ENCODE assay signal across 1 cellular context in the genomic region with DNA sequence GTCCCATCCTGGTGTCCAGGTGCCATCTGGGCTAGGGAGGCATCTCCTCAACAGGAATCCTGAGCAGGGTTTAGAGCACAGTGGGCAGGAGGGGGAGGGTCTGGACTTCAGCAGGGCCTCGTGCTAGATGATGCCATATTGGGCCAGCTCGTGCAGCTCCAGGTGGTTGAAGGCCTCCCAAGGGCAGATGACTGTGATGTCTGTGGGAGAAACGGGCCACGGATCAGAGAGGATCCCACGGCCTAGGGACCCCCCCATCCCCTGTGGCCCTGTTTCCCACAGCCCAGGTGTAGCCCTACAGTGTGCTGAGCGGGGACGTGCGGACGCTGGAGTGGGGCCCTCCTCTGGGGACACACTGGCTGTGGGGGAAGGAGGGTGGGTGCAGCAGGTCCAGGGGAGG.
TF ChIP-seq lines count a peak whose summit lies in the region.

No MANE protein-coding gene starts in this region.

TF ChIP-seq in HepG2, 621 proteins besides CTCF, POLR2A, EP300 and RAD21:
- TF ChIP-seq ARNT2 (CRISPR knock-in tag; IDR thresholded peaks at IDR 0.05; ENCODE audit: low read depth) (0 out of 2 replicates have a peak, but pooled peaks have one; percentile 19), CENPT (CRISPR knock-in tag; IDR thresholded peaks at IDR 0.05; ENCODE audit: low read depth) (no peak), JUN (CRISPR knock-in tag; IDR thresholded peaks at IDR 0.05) (0 out of 2 replicates have a peak, but pooled peaks have one; percentile 15), PCBP1 (IDR thresholded peaks at IDR 0.05; ENCODE audit: borderline replicate concordance, low read depth, low read length) (no peak), GABPB1 (CRISPR knock-in tag; IDR thresholded peaks at IDR 0.05) (no peak; the same call in 1 of the 2 replicates), CHCHD3 (CRISPR knock-in tag; IDR thresholded peaks at IDR 0.05) (0 out of 2 replicates have a peak, but pooled peaks have one; percentile 48), ZNF225 (CRISPR knock-in tag; IDR thresholded peaks at IDR 0.05) (0 out of 2 replicates have a peak, but pooled peaks have one; percentile 12), ZNF44 (CRISPR knock-in tag; IDR thresholded peaks at IDR 0.05) (no peak), ZNF780A (CRISPR knock-in tag; IDR thresholded peaks at IDR 0.05) (no peak), SALL1 (CRISPR knock-in tag; IDR thresholded peaks at IDR 0.05) (peak; percentile 31; the same call in 1 of the 2 replicates), ZFX (CRISPR knock-in tag; IDR thresholded peaks at IDR 0.05; ENCODE audit: low read depth) (0 out of 2 replicates have a peak, but pooled peaks have one; percentile 21)
- TF ChIP-seq, protein P1, sequence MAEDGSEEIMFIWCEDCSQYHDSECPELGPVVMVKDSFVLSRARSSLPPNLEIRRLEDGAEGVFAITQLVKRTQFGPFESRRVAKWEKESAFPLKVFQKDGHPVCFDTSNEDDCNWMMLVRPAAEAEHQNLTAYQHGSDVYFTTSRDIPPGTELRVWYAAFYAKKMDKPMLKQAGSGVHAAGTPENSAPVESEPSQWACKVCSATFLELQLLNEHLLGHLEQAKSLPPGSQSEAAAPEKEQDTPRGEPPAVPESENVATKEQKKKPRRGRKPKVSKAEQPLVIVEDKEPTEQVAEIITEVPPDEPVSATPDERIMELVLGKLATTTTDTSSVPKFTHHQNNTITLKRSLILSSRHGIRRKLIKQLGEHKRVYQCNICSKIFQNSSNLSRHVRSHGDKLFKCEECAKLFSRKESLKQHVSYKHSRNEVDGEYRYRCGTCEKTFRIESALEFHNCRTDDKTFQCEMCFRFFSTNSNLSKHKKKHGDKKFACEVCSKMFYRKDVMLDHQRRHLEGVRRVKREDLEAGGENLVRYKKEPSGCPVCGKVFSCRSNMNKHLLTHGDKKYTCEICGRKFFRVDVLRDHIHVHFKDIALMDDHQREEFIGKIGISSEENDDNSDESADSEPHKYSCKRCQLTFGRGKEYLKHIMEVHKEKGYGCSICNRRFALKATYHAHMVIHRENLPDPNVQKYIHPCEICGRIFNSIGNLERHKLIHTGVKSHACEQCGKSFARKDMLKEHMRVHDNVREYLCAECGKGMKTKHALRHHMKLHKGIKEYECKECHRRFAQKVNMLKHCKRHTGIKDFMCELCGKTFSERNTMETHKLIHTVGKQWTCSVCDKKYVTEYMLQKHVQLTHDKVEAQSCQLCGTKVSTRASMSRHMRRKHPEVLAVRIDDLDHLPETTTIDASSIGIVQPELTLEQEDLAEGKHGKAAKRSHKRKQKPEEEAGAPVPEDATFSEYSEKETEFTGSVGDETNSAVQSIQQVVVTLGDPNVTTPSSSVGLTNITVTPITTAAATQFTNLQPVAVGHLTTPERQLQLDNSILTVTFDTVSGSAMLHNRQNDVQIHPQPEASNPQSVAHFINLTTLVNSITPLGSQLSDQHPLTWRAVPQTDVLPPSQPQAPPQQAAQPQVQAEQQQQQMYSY (CRISPR knock-in tag; IDR thresholded peaks at IDR 0.05), result no peak
- TF ChIP-seq, protein P2, sequence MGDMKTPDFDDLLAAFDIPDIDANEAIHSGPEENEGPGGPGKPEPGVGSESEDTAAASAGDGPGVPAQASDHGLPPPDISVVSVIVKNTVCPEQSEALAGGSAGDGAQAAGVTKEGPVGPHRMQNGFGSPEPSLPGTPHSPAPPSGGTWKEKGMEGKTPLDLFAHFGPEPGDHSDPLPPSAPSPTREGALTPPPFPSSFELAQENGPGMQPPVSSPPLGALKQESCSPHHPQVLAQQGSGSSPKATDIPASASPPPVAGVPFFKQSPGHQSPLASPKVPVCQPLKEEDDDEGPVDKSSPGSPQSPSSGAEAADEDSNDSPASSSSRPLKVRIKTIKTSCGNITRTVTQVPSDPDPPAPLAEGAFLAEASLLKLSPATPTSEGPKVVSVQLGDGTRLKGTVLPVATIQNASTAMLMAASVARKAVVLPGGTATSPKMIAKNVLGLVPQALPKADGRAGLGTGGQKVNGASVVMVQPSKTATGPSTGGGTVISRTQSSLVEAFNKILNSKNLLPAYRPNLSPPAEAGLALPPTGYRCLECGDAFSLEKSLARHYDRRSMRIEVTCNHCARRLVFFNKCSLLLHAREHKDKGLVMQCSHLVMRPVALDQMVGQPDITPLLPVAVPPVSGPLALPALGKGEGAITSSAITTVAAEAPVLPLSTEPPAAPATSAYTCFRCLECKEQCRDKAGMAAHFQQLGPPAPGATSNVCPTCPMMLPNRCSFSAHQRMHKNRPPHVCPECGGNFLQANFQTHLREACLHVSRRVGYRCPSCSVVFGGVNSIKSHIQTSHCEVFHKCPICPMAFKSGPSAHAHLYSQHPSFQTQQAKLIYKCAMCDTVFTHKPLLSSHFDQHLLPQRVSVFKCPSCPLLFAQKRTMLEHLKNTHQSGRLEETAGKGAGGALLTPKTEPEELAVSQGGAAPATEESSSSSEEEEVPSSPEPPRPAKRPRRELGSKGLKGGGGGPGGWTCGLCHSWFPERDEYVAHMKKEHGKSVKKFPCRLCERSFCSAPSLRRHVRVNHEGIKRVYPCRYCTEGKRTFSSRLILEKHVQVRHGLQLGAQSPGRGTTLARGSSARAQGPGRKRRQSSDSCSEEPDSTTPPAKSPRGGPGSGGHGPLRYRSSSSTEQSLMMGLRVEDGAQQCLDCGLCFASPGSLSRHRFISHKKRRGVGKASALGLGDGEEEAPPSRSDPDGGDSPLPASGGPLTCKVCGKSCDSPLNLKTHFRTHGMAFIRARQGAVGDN (CRISPR knock-in tag; IDR thresholded peaks at IDR 0.05), result peak; percentile 58; the same call in 1 of the 2 replicates
- TF ChIP-seq, protein P3, sequence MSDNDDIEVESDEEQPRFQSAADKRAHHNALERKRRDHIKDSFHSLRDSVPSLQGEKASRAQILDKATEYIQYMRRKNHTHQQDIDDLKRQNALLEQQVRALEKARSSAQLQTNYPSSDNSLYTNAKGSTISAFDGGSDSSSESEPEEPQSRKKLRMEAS (IDR thresholded peaks at IDR 0.05), result peak; percentile 68; the same call in 1 of the 2 replicates
TF ChIP-seq in HepG2: peak in this region for 8.
